26 cellular contexts compared by ENCODE assay signal in genomic region chr2:187462839-187463238, GRCh38. TPM values are rescaled to one million over a fixed set of nuclear protein-coding genes. Genes with fewer than 3 reads are reported as not detected.
"Had no signal": no experiment of that assay in that cellular context is flagged by ENCODE, and none has a peak within 500 bp of the region (broad histone marks: within the 10 kb centered on the region; RNA-seq: fewer than 3 reads in every experiment).

No MANE protein-coding gene starts in this region.

- H3K36me3 ChIP-seq: ascending aorta had no signal

- H3K9me3 Mint-ChIP-seq: activated B cell treated with CpG ODN at 0.5 μM for 24 hours; activated CD4-positive, alpha-beta memory T cell treated with anti-CD3 and anti-CD28 coated beads for 36 hours; activated CD4-positive, alpha-beta T cell treated with anti-CD3 and anti-CD28 coated beads, Interleukin-2, amount 10 ng/mL, durations not matched to agents 7 days and 5 days; activated naive CD4-positive, alpha-beta T cell treated with anti-CD3 and anti-CD28 coated beads, Interleukin-2, amount 50 U/mL, for 72 hours; activated naive CD8-positive, alpha-beta T cell treated with anti-CD3 and anti-CD28 coated beads, Interleukin-2, amount 50 U/mL, for 24 hours; activated T-cell treated with anti-CD3 and anti-CD28 coated beads, Interleukin-2, amount 50 U/mL, for 4 hours had no signal

- H3K4me1 ChIP-seq: ascending aorta, body of pancreas had no signal

- DNase-seq: activated B cell treated with CpG ODN at 0.5 μM for 24 hours; activated CD4-positive, alpha-beta memory T cell treated with anti-CD3 and anti-CD28 coated beads for 36 hours; activated CD4-positive, alpha-beta T cell treated with anti-CD3 and anti-CD28 coated beads for 1 hour; activated CD4-positive, alpha-beta T cell treated with anti-CD3 and anti-CD28 coated beads, Interleukin-2, amount 10 ng/mL, durations not matched to agents 7 days and 5 days; activated CD8-positive, alpha-beta memory T cell treated with anti-CD3 and anti-CD28 coated beads for 24 hours; activated effector memory CD4-positive, alpha-beta T cell treated with anti-CD3 and anti-CD28 coated beads, Interleukin-2, amount 50 U/mL, for 16 hours; activated naive CD4-positive, alpha-beta T cell treated with Interleukin-2 at 50 U/mL for 16 hours; activated naive CD8-positive, alpha-beta T cell treated with anti-CD3 and anti-CD28 coated beads, Interleukin-2, amount 50 U/mL, for 24 hours; activated T-cell treated with anti-CD3 and anti-CD28 coated beads, Interleukin-2, amount 50 U/mL, for 4 hours; amniotic stem cell; body of pancreas; central memory CD4-positive, alpha-beta T cell; Karpas-422; MM.1S; NCI-H1105; NCI-H146; NCI-H187 treated with DMSO at 0.1 percent for 48 hours; NCI-H2081 treated with DMSO at 0.1 percent for 48 hours; NCI-H526; NCI-H774; SIG-M5; T-helper 17 cell; T-helper 9 cell had no signal

- H3K27me3 Mint-ChIP-seq: activated B cell treated with CpG ODN at 0.5 μM for 24 hours; activated CD4-positive, alpha-beta memory T cell treated with anti-CD3 and anti-CD28 coated beads for 36 hours; activated CD4-positive, alpha-beta T cell treated with anti-CD3 and anti-CD28 coated beads, Interleukin-2, amount 10 ng/mL, durations not matched to agents 7 days and 5 days; activated naive CD8-positive, alpha-beta T cell treated with anti-CD3 and anti-CD28 coated beads, Interleukin-2, amount 50 U/mL, for 24 hours; T-helper 17 cell had no signal

- H3K4me3 ChIP-seq: body of pancreas had no signal

- H3K27ac Mint-ChIP-seq: activated B cell treated with CpG ODN at 0.5 μM for 24 hours; activated CD4-positive, alpha-beta memory T cell treated with anti-CD3 and anti-CD28 coated beads for 36 hours; activated CD4-positive, alpha-beta T cell treated with anti-CD3 and anti-CD28 coated beads, Interleukin-2, amount 10 ng/mL, durations not matched to agents 7 days and 5 days; activated naive CD8-positive, alpha-beta T cell treated with anti-CD3 and anti-CD28 coated beads, Interleukin-2, amount 50 U/mL, for 24 hours; T-helper 17 cell had no signal

- H3K27ac ChIP-seq: ascending aorta, body of pancreas had no signal

- H3K4me1 Mint-ChIP-seq: activated B cell treated with CpG ODN at 0.5 μM for 24 hours; activated CD4-positive, alpha-beta T cell treated with anti-CD3 and anti-CD28 coated beads, Interleukin-2, amount 10 ng/mL, durations not matched to agents 7 days and 5 days; activated naive CD8-positive, alpha-beta T cell treated with anti-CD3 and anti-CD28 coated beads, Interleukin-2, amount 50 U/mL, for 24 hours had no signal

- H3K36me3 Mint-ChIP-seq: activated CD4-positive, alpha-beta memory T cell treated with anti-CD3 and anti-CD28 coated beads for 36 hours; activated naive CD4-positive, alpha-beta T cell treated with anti-CD3 and anti-CD28 coated beads, Interleukin-2, amount 50 U/mL, for 72 hours had no signal

- H3K9me3 ChIP-seq: ascending aorta, body of pancreas had no signal

- H3K27me3 ChIP-seq: ascending aorta, body of pancreas had no signal

- ATAC-seq: activated naive CD4-positive, alpha-beta T cell treated with anti-CD3 and anti-CD28 coated beads, Interleukin-2, amount 50 U/mL, for 72 hours; activated naive CD8-positive, alpha-beta T cell treated with anti-CD3 and anti-CD28 coated beads, Interleukin-2, amount 50 U/mL, for 24 hours; activated T-cell treated with anti-CD3 and anti-CD28 coated beads, Interleukin-2, amount 50 U/mL, for 4 hours; body of pancreas; T-helper 17 cell had no signal

- H3K4me3 Mint-ChIP-seq: activated B cell treated with CpG ODN at 0.5 μM for 24 hours; activated CD4-positive, alpha-beta memory T cell treated with anti-CD3 and anti-CD28 coated beads for 36 hours; activated CD4-positive, alpha-beta T cell treated with anti-CD3 and anti-CD28 coated beads, Interleukin-2, amount 10 ng/mL, durations not matched to agents 7 days and 5 days; activated naive CD8-positive, alpha-beta T cell treated with anti-CD3 and anti-CD28 coated beads, Interleukin-2, amount 50 U/mL, for 24 hours; activated T-cell treated with anti-CD3 and anti-CD28 coated beads, Interleukin-2, amount 50 U/mL, for 4 hours; T-helper 17 cell had no signal

RNA-seq across cellular contexts. Expression of gene CALCRL, which starts 14.8 kb away (rescaled TPM):
- total RNA-seq: OCI-LY7 had no signal
